Comparison of ENCODE assay signal across 8 cellular contexts in the genomic region with DNA sequence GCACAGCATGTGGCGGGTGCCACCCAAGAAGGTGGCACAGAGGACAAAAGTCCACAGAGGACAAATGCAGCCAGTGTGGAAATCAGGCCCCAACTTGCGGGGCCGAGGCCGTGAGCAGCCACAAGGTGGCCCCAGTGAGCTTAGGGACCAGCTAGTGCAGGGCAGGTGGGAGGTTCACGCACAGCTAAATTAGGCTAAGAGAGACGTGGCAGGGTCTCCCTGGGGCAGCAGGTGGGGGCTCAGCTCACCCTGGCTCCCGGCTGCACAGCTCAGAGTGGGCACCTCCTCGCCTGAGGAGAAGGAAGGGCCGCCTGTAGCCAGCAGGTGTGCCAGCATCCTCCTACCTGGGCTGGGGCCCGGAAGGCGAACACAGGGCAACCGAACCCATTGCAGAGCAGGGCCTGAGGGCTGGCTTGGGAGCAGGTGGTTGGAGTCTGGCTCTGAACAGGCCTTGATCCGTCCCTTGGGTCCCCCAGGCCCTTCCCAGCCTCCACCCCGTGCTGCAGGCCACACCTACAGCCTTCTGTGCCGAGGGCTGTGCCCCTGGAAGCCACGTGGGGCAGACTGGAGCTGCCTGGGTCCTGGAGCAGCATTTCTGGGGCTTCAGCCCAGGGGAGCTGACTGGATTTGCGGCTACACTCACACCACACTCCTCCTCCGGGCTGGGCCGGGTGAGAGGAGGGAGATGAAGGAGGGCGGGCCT. TPM values are rescaled to one million over a fixed set of nuclear protein-coding genes. Genes with fewer than 3 reads are reported as not detected.
DNase-seq lines count a peak whose midpoint lies in the region; ATAC-seq lines count a peak whose summit lies in the region.

No MANE protein-coding gene starts in this region.

- H3K9me3 ChIP-seq in Karpas-422 (ENCODE audit: low read length) = no peaks in the 10 kb centered on the region

- peak overlapping the region; percentile 73 for H3K4me2 ChIP-seq in Karpas-422 (ENCODE audit: low read depth, low read length, poor library complexity, severe bottlenecking)

- H3K27ac ChIP-seq in Karpas-422 (ENCODE audit: low read length) = no peak overlapping the region

- peak; percentile 49 for DNase-seq in EL
- DNase-seq in Karpas-422 = peak; percentile 93
- DNase-seq in SK-MEL-5 (ENCODE audit: low read depth, low spot score) = peak; percentile 78
- peak; percentile 63 for DNase-seq in activated gamma-delta T cell treated with anti-CD3 and anti-CD28 coated beads, Interleukin-2, amount 50 U/mL, for 16 hours (ENCODE audit: low read depth)
- DNase-seq in Right ventricle myocardium superior = peak; percentile 90
- peak; percentile 83 for DNase-seq in retina

- peak overlapping the region; percentile 57 for H3K9ac ChIP-seq in Karpas-422 (ENCODE audit: low read length)

- in situ Hi-C loops in SK-MEL-5 (cut with HindIII; ENCODE audit: low pct_unique_long_range_greater_than_20kb, low sequenced_read_pairs) = no loop called here

- H3K79me2 ChIP-seq in Karpas-422 (ENCODE audit: low read length) = no peaks in the 10 kb centered on the region

- H2AFZ ChIP-seq in Karpas-422 (ENCODE audit: low read length) = peak overlapping the region; percentile 94; the same call in 1 of the 2 replicates

- H3K27me3 ChIP-seq in Karpas-422 (ENCODE audit: low read length) = no peaks in the 10 kb centered on the region

- H3K4me1 ChIP-seq in Karpas-422 (ENCODE audit: low read length) = peaks cover 19% of the 10 kb centered on the region

- H3K4me3 ChIP-seq in Karpas-422 (ENCODE audit: low read length) = peak overlapping the region; percentile 47; the same call in 1 of the 2 replicates

- ATAC-seq in Right ventricle myocardium superior (ENCODE audit: poor library complexity) (peak; percentile 92), GM19328 (IDR thresholded peaks at IDR 0.05; ENCODE audit: unreplicated experiment) (no peak), GM18520 (IDR thresholded peaks at IDR 0.05; ENCODE audit: unreplicated experiment) (no peak)

- intact Hi-C loops in Right ventricle myocardium superior (cut with DNase I) = no loop called here

- no peaks in the 10 kb centered on the region for H4K20me1 ChIP-seq in Karpas-422 (ENCODE audit: insufficient read depth, low read depth, low read length)

- H3K36me3 ChIP-seq in Karpas-422 (ENCODE audit: insufficient read depth, low read length) = no peaks in the 10 kb centered on the region

- H3K9me2 ChIP-seq in Karpas-422 (replicated peaks; ENCODE audit: insufficient read depth, low read length) = no peaks in the 10 kb centered on the region

RNA-seq across cellular contexts. Expression of a gene that starts 26.1 kb away (rescaled TPM):
- 0.11 and 0.51 TPM in 2 replicates for total RNA-seq in Karpas-422 (2014; rRNA removed; shearing (Covaris generic); ENCODE audit: low replicate concordance)
- total RNA-seq in SK-MEL-5 (2014; rRNA removed; shearing (Covaris generic)) = 12.5 and 17.6 TPM in 2 replicates
- 38.5 and 51.5 TPM in 2 replicates for polyA plus RNA-seq in SK-MEL-5 (2015; cell fraction: cytosol; rRNA removed)
- 19.6 and 24.9 TPM in 2 replicates for polyA plus RNA-seq in SK-MEL-5 (2015; cell fraction: nucleus; rRNA removed)
- total RNA-seq in Right ventricle myocardium superior = 7.6 TPM

RNA-seq across cellular contexts. Expression of a gene that starts 56.7 kb away (rescaled TPM):
- 29.0 and 43.1 TPM in 2 replicates for total RNA-seq in Karpas-422 (2014; rRNA removed; shearing (Covaris generic); ENCODE audit: low replicate concordance)
- total RNA-seq in SK-MEL-5 (2014; rRNA removed; shearing (Covaris generic)) = 128 and 148 TPM in 2 replicates
- polyA plus RNA-seq in SK-MEL-5 (2015; cell fraction: cytosol; rRNA removed) = 284 and 312 TPM in 2 replicates
- polyA plus RNA-seq in SK-MEL-5 (2015; cell fraction: nucleus; rRNA removed) = 287 and 366 TPM in 2 replicates
- total RNA-seq in Right ventricle myocardium superior = 80.7 TPM
